Comparison of ENCODE assay signal across 22 cellular contexts in genomic region chr17:16272111-16272510, GRCh38. TPM values are rescaled to one million over a fixed set of nuclear protein-coding genes. Genes with fewer than 3 reads are reported as not detected.
DNase-seq lines count a peak whose midpoint lies in the region; ATAC-seq, FAIRE-seq and TF ChIP-seq lines count a peak whose summit lies in the region.
"Had no signal": no experiment of that assay in that cellular context is flagged by ENCODE, and none has a peak within 500 bp of the region (broad histone marks: within the 10 kb centered on the region; RNA-seq: fewer than 3 reads in every experiment).

No MANE protein-coding gene starts in this region.

- CTCF ChIA-PET in HepG2 (lab: Yijun Ruan, JAX; ENCODE audit: low intra/inter-chr PET ratio, low total read pairs) = no interaction called here
- CTCF ChIA-PET in A673 (lab: Charles Lee) = no interaction called here

- H3K4me3 Mint-ChIP-seq in stimulated activated memory B cell treated with anti-CD40 and anti-IgM and Interleukin-4, amounts not matched to agents 10 μg/mL and 1 μg/mL and 100 μg/mL, for 72 hours = no peak overlapping the region
- H3K4me3 Mint-ChIP-seq: CD14-positive monocyte; CD4-positive, alpha-beta memory T cell; CD4-positive, CD25-positive, alpha-beta regulatory T cell; CD8-positive, alpha-beta memory T cell had no signal

- no peak overlapping the region for H2AFZ ChIP-seq in HepG2 (ENCODE audit: low read length)

- intact Hi-C loops in HepG2 (cut with micrococcal nuclease; ENCODE audit: unreplicated experiment) = no loop called here
- intact Hi-C loops in A673 (cut with micrococcal nuclease; ENCODE audit: unreplicated experiment) = no loop called here

- H3K27ac ChIP-seq in liver (ENCODE audit: low read depth in 1 of 2, low read length in 2 of 2) = no peak overlapping the region
- H3K27ac ChIP-seq in HepG2 (ENCODE audit: extremely low read length, insufficient read depth, low read length) = no peak overlapping the region
- no peak overlapping the region for H3K27ac ChIP-seq in A673 (ENCODE audit: low read depth, low read length, poor library complexity, severe bottlenecking)
- H3K27ac ChIP-seq: 22Rv1, A549, BLaER1 had no signal

- no peaks in the 10 kb centered on the region for H3K27me3 Mint-ChIP-seq in stimulated activated memory B cell treated with anti-CD40 and anti-IgM and Interleukin-4, amounts not matched to agents 10 μg/mL and 1 μg/mL and 100 μg/mL, for 72 hours
- H3K27me3 Mint-ChIP-seq: CD4-positive, alpha-beta memory T cell; CD4-positive, CD25-positive, alpha-beta regulatory T cell; CD8-positive, alpha-beta memory T cell had no signal

- TF ChIP-seq EP300 in HepG2 (IDR thresholded peaks at IDR 0.05; ENCODE audit: low read depth in 2 of 2, low read length in 2 of 2) (no peak), HepG2 (CRISPR knock-in tag; IDR thresholded peaks at IDR 0.05; ENCODE audit: borderline replicate concordance) (no peak)

- POLR2A ChIA-PET in HepG2 (lab: Yijun Ruan, JAX) = no interaction called here
- POLR2A ChIA-PET in A673 (lab: Charles Lee; ENCODE audit: low non-redundant PET) = no interaction called here

- no peak for TF ChIP-seq POLR2A in HepG2 (IDR thresholded peaks at IDR 0.05; ENCODE audit: insufficient read depth in 1 of 2, low read depth in 2 of 2, low read length in 2 of 2)

- no peak overlapping the region for H3K9ac ChIP-seq in liver (ENCODE audit: low read depth in 1 of 2, low read length in 2 of 2)
- H3K9ac ChIP-seq in HepG2 (ENCODE audit: insufficient read depth, low read depth, low read length) = no peak overlapping the region
- H3K9ac ChIP-seq: BLaER1 had no signal

- H3K36me3 ChIP-seq in liver (ENCODE audit: control insufficient read depth in 4 of 4, insufficient read depth in 3 of 4, low read depth in 1 of 4, low read length in 3 of 4) (no peaks in the 10 kb centered on the region), HepG2 (replicated peaks in 1 of 2; ENCODE audit: control insufficient read depth in 1 of 2, insufficient read depth in 2 of 2, low read length in 2 of 2) (no peaks in the 10 kb centered on the region), A673 (ENCODE audit: insufficient read depth, low read length, poor library complexity, severe bottlenecking) (no peaks in the 10 kb centered on the region)
- H3K36me3 ChIP-seq: BE2C had no signal

- in situ Hi-C loops in HepG2 (cut with HindIII; ENCODE audit: extremely low pct_ligation_motif_present, low pct_unique_long_range_greater_than_20kb) = no loop called here

- no peaks in the 10 kb centered on the region for H3K79me2 ChIP-seq in HepG2 (ENCODE audit: insufficient read depth, low read length)

- no peak overlapping the region for H3K4me2 ChIP-seq in HepG2 (ENCODE audit: low read depth, low read length)
- H3K4me2 ChIP-seq: A549, BLaER1 had no signal

- H3K27ac Mint-ChIP-seq in stimulated activated memory B cell treated with anti-CD40 and anti-IgM and Interleukin-4, amounts not matched to agents 10 μg/mL and 1 μg/mL and 100 μg/mL, for 72 hours = peak overlapping the region; percentile 67
- H3K27ac Mint-ChIP-seq: CD4-positive, alpha-beta memory T cell; CD4-positive, CD25-positive, alpha-beta regulatory T cell; CD8-positive, alpha-beta memory T cell had no signal

- H3K4me3 ChIP-seq in liver (ENCODE audit: low read depth in 1 of 3, low read length in 3 of 3) (no peak overlapping the region), HepG2 (replicated peaks in 1 of 3; ENCODE audit: insufficient read depth in 1 of 3, low read depth in 2 of 3, low read length in 3 of 3) (no peak overlapping the region), A673 (ENCODE audit: low read depth, low read length, poor library complexity, severe bottlenecking) (no peak overlapping the region)
- H3K4me3 ChIP-seq: A549, BLaER1 had no signal

- no peaks in the 10 kb centered on the region for H4K20me1 ChIP-seq in HepG2 (ENCODE audit: insufficient read depth, low read length)
- H4K20me1 ChIP-seq: BLaER1 had no signal

- H3K36me3 Mint-ChIP-seq in stimulated activated memory B cell treated with anti-CD40 and anti-IgM and Interleukin-4, amounts not matched to agents 10 μg/mL and 1 μg/mL and 100 μg/mL, for 72 hours = peaks cover 16% of the 10 kb centered on the region
- H3K36me3 Mint-ChIP-seq: CD8-positive, alpha-beta memory T cell had no signal

- H3K4me1 Mint-ChIP-seq in stimulated activated memory B cell treated with anti-CD40 and anti-IgM and Interleukin-4, amounts not matched to agents 10 μg/mL and 1 μg/mL and 100 μg/mL, for 72 hours = peaks cover 38% of the 10 kb centered on the region

- FAIRE-seq in HepG2 (lab: Jason Lieb, UNC) = no peak
- FAIRE-seq: A549, G401.6, GM12891, GM19239 had no signal

- TF ChIP-seq CTCF in liver (IDR thresholded peaks at IDR 0.05; ENCODE audit: low read depth, low read length, missing input control) = no peak
- no peak for TF ChIP-seq CTCF in HepG2 (CRISPR knock-in tag; IDR thresholded peaks at IDR 0.05)
- no peak for TF ChIP-seq CTCF in A673 (conservative IDR thresholded peaks at IDR 0.05; ENCODE audit: low read depth, low read length)

- BruUV-seq in HepG2 (replicated peaks; lab: Mats Ljungman, UMichigan) (no TSS peak), A673 (replicated peaks; lab: Mats Ljungman, UMichigan) (no TSS peak)

- TF ChIP-seq RAD21 in liver (IDR thresholded peaks at IDR 0.05) = no peak
- no peak for TF ChIP-seq RAD21 in HepG2 (CRISPR knock-in tag; IDR thresholded peaks at IDR 0.05)

- peak; percentile 16 for DNase-seq in NCI-H2171 treated with DMSO at 0.1 percent for 48 hours (lab: John Stamatoyannopoulos, UW)
- no peak for DNase-seq in NCI-H2171 (lab: John Stamatoyannopoulos, UW)
- no peak for DNase-seq in HepG2 (ENCODE audit: low spot score)
- DNase-seq in A673 (ENCODE audit: low spot score) = no peak
- DNase-seq: ACHN; BE2C; C1 segment of cervical spinal cord; CD4-positive, alpha-beta memory T cell; CD4-positive, CD25-positive, alpha-beta regulatory T cell; CD8-positive, alpha-beta memory T cell; COR-L47; DMS79 treated with DMSO at 0.1 percent for 48 hours; GF-D8 had no signal

- H3K4me1 ChIP-seq in liver (ENCODE audit: control insufficient read depth in 4 of 4, insufficient read depth in 4 of 4, low read length in 3 of 4) = peaks cover 0 to 3% (median 0%) of the 10 kb centered on the region in 4 donors
- no peaks in the 10 kb centered on the region; the same call in 1 of the 2 replicates for H3K4me1 ChIP-seq in HepG2 (ENCODE audit: insufficient read depth, low read length)
- H3K4me1 ChIP-seq in A673 (ENCODE audit: insufficient read depth, low read length, poor library complexity, severe bottlenecking) = no peaks in the 10 kb centered on the region
- H3K4me1 ChIP-seq: BE2C had no signal

- H3K27me3 ChIP-seq in liver (ENCODE audit: control insufficient read depth in 4 of 4, insufficient read depth in 4 of 4, low read length in 3 of 4) (no peaks in the 10 kb centered on the region), HepG2 (ENCODE audit: control insufficient read depth in 1 of 2, insufficient read depth in 2 of 2, low read length in 2 of 2) (no peaks in the 10 kb centered on the region), A673 (replicated peaks; ENCODE audit: insufficient read depth, low read depth, low read length, poor library complexity) (no peaks in the 10 kb centered on the region)
- H3K27me3 ChIP-seq: BE2C, BLaER1 had no signal

- no peak for ATAC-seq in HepG2
- ATAC-seq in stimulated activated memory B cell treated with anti-CD40 and anti-IgM and Interleukin-4, amounts not matched to agents 10 μg/mL and 1 μg/mL and 100 μg/mL, for 72 hours = no peak
- ATAC-seq: A549 had no signal

- H3K9me3 ChIP-seq in liver (ENCODE audit: control insufficient read depth in 4 of 4, low read length in 3 of 4) (no peaks in the 10 kb centered on the region), HepG2 (ENCODE audit: low read length) (no peaks in the 10 kb centered on the region), A673 (ENCODE audit: low read depth, low read length, poor library complexity, severe bottlenecking) (no peaks in the 10 kb centered on the region)
- H3K9me3 ChIP-seq: A549, BE2C had no signal

- H3K9me3 Mint-ChIP-seq in stimulated activated memory B cell treated with anti-CD40 and anti-IgM and Interleukin-4, amounts not matched to agents 10 μg/mL and 1 μg/mL and 100 μg/mL, for 72 hours = no peaks in the 10 kb centered on the region

RNA-seq across cellular contexts. Expression of gene PIGL, which starts 55.1 kb away (rescaled TPM):
- total RNA-seq in liver = 10 to 100 TPM in 1 of 2 donors, 1 to 10 TPM in 1; 9.8 to 34.7 TPM
- 10 to 100 TPM in 1 of 2 donors, 1 to 10 TPM in 1; 6.7 to 19.6 TPM for polyA plus RNA-seq in liver
- total RNA-seq in HepG2 (2016; rRNA removed; fragmentation: Illumina TruSeq; extraction: Trizol) = 9.8 and 28.5 TPM in 2 replicates
- 7.4 and 8.4 TPM in 2 replicates for total RNA-seq in HepG2 (2016; cell fraction: cytosol; rRNA removed; fragmentation: Illumina TruSeq; extraction: Trizol; ENCODE audit: low read depth)
- total RNA-seq in HepG2 (2016; cell fraction: insoluble cytoplasmic fraction; rRNA removed; fragmentation: Illumina TruSeq; extraction: Trizol) = 9.8 and 25.0 TPM in 2 replicates
- 8.9 and 10.6 TPM in 2 replicates for total RNA-seq in HepG2 (2016; cell fraction: membrane; rRNA removed; fragmentation: Illumina TruSeq; extraction: Trizol)
- total RNA-seq in HepG2 (2016; cell fraction: nucleus; rRNA removed; fragmentation: Illumina TruSeq; extraction: Trizol) = 39.8 and 46.5 TPM in 2 replicates
- 63.8 and 89.6 TPM in 2 replicates for polyA plus RNA-seq in HepG2 (2011; rRNA removed)
- polyA plus RNA-seq in HepG2 (2011; cell fraction: cytosol; rRNA removed) = 27.7 and 28.2 TPM in 2 replicates
- 389 and 455 TPM in 2 replicates for polyA plus RNA-seq in HepG2 (2011; cell fraction: nucleus; rRNA removed)
- polyA plus RNA-seq in HepG2 (2012) = 42.2 and 50.5 TPM in 2 replicates
- 3.6 and 3.9 TPM in 2 replicates for polyA plus RNA-seq in HepG2 (2016; cell fraction: cytosol; fragmentation: Illumina TruSeq; extraction: Trizol; ENCODE audit: low read depth)
- 9.6 and 11.6 TPM in 2 replicates for polyA plus RNA-seq in HepG2 (2016; cell fraction: insoluble cytoplasmic fraction; fragmentation: Illumina TruSeq; extraction: Trizol; ENCODE audit: low read depth)
- 4.3 and 5.4 TPM in 2 replicates for polyA plus RNA-seq in HepG2 (2016; cell fraction: membrane; fragmentation: Illumina TruSeq; extraction: Trizol; ENCODE audit: low read depth)
- polyA plus RNA-seq in HepG2 (2016; cell fraction: nucleus; fragmentation: Illumina TruSeq; extraction: Trizol; ENCODE audit: insufficient read depth, low read depth) = 49.3 and 55.4 TPM in 2 replicates
- polyA minus RNA-seq in HepG2 (2011; rRNA and poly(A)+ RNA removed; ENCODE audit: low replicate concordance) = 28.9 and 42.8 TPM in 2 replicates
- polyA minus RNA-seq in HepG2 (2011; cell fraction: cytosol; rRNA and poly(A)+ RNA removed) = 9.2 and 9.4 TPM in 2 replicates
- 78.7 and 99.5 TPM in 2 replicates for polyA minus RNA-seq in HepG2 (2011; cell fraction: nucleus; rRNA and poly(A)+ RNA removed)
- total RNA-seq in A673 (2021) = 31.7 and 41.9 TPM in 2 replicates

RNA-seq across cellular contexts. Expression of gene NCOR1, which starts 56.8 kb away (rescaled TPM):
- total RNA-seq in liver (10 to 100 TPM; 69.0 to 94.8 TPM), HepG2 (2016; rRNA removed; fragmentation: Illumina TruSeq; extraction: Trizol) (57.0 and 80.4 TPM in 2 replicates), A673 (2021) (148 and 150 TPM in 2 replicates)
- polyA plus RNA-seq in liver (10 to 100 TPM; 23.6 to 84.9 TPM), HepG2 (2011; rRNA removed) (65.5 and 71.7 TPM in 2 replicates)
- 22.7 and 28.3 TPM in 2 replicates for total RNA-seq in HepG2 (2016; cell fraction: cytosol; rRNA removed; fragmentation: Illumina TruSeq; extraction: Trizol; ENCODE audit: low read depth)
- 55.2 and 73.8 TPM in 2 replicates for total RNA-seq in HepG2 (2016; cell fraction: insoluble cytoplasmic fraction; rRNA removed; fragmentation: Illumina TruSeq; extraction: Trizol)
- total RNA-seq in HepG2 (2016; cell fraction: membrane; rRNA removed; fragmentation: Illumina TruSeq; extraction: Trizol) = 34.0 and 36.2 TPM in 2 replicates
- 89.2 and 101 TPM in 2 replicates for total RNA-seq in HepG2 (2016; cell fraction: nucleus; rRNA removed; fragmentation: Illumina TruSeq; extraction: Trizol)
- 55.8 and 62.9 TPM in 2 replicates for polyA plus RNA-seq in HepG2 (2011; cell fraction: cytosol; rRNA removed)
- polyA plus RNA-seq in HepG2 (2011; cell fraction: nucleus; rRNA removed) = 116 and 122 TPM in 2 replicates
- 42.3 and 47.6 TPM in 2 replicates for polyA plus RNA-seq in HepG2 (2012)
- polyA plus RNA-seq in HepG2 (2016; cell fraction: cytosol; fragmentation: Illumina TruSeq; extraction: Trizol; ENCODE audit: low read depth) = 3.8 and 4.9 TPM in 2 replicates
- polyA plus RNA-seq in HepG2 (2016; cell fraction: insoluble cytoplasmic fraction; fragmentation: Illumina TruSeq; extraction: Trizol; ENCODE audit: low read depth) = 80.6 and 82.5 TPM in 2 replicates
- polyA plus RNA-seq in HepG2 (2016; cell fraction: membrane; fragmentation: Illumina TruSeq; extraction: Trizol; ENCODE audit: low read depth) = 11.3 TPM in 2 replicates
- 85.3 and 89.2 TPM in 2 replicates for polyA plus RNA-seq in HepG2 (2016; cell fraction: nucleus; fragmentation: Illumina TruSeq; extraction: Trizol; ENCODE audit: insufficient read depth, low read depth)
- polyA minus RNA-seq in HepG2 (2011; rRNA and poly(A)+ RNA removed; ENCODE audit: low replicate concordance) = 273 and 332 TPM in 2 replicates
- polyA minus RNA-seq in HepG2 (2011; cell fraction: cytosol; rRNA and poly(A)+ RNA removed) = 62.3 and 64.1 TPM in 2 replicates
- 263 and 278 TPM in 2 replicates for polyA minus RNA-seq in HepG2 (2011; cell fraction: nucleus; rRNA and poly(A)+ RNA removed)
